8 cellular contexts compared by ENCODE assay signal in the genomic region with DNA sequence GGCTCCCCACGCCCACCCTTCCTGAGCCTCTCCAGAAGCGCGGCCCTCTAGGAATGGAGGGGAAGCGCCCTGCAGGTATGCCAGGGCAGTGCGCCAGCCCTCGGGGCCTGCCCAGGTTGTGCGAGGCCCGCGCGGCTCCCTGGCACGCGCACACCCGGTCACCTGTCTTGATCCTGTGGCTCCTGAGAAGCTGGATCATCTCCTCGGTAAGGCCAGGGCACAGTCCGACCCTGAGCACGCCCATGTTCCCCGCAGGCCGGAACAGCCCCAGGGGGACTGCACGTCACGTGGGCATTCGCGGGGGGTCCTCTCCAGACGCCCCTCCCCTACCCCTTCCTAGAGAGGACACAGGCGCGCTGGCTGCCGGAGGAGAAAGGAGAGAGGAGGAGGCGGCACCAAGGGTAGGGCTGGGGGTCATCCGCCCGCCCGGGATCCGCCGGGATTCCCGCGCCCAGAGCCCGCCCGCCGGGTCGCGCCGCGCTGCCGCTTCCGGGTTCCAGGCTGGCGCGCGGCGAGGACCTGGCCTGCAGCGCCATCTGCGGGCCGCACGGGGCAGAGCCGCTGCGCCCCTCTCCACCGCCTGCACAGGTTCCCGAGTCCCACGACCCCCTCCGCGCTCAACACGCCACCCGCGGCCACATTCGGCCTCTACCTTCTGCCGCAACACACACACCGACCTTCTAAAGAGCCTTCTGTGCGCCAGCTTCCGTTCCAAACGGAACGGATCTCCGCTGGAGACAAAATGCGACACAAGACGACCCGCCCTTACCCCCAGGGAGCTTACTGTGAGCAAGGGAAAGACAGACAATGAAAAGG. TPM values are rescaled to one million over a fixed set of nuclear protein-coding genes. Genes with fewer than 3 reads are reported as not detected.
DNase-seq lines count a peak whose midpoint lies in the region; ATAC-seq and TF ChIP-seq lines count a peak whose summit lies in the region.

Gene RAD51D, minus strand, starts transcription at position 491 of the 816 bp plus-strand sequence. Its CDS starts 247 bp downstream, at position 244.

- H3K4me3 Mint-ChIP-seq in T-cell, result peak within 1 kb of the TSS; percentile 87 to 93 (median 88)

- intact Hi-C loops in heart right ventricle (cut with DNase I), result loop anchor here (1.0 to 10.0 kb wide), 15 partner anchors 30 to 702 kb away; no protein-coding TSS in a partner anchor
- intact Hi-C loops in posterior cingulate gyrus (cut with DNase I), result loop anchor here (1.0 to 5.0 kb wide), 3 partner anchors 121 to 699 kb away; no protein-coding TSS in a partner anchor

- H3K9me3 ChIP-seq in adipocyte (ENCODE audit: control insufficient read depth, low read length) (no peaks in the 10 kb centered on the region), heart right ventricle (no peaks in the 10 kb centered on the region), upper lobe of left lung (no peaks in the 10 kb centered on the region)

- H3K36me3 Mint-ChIP-seq in T-cell, result peaks cover 12% of the 10 kb centered on the region

- peak; percentile 92 for DNase-seq in GM10266 (ENCODE audit: extremely low spot score)
- peak; percentile 79 to 95 (median 89) for DNase-seq in NCI-H1417 (lab: John Stamatoyannopoulos, UW)
- DNase-seq in T-cell, result peak; percentile 50 to 82 (median 72)
- DNase-seq in adipocyte (ENCODE audit: low read depth), result peak; percentile 89
- peak; percentile 59 to 79 for DNase-seq in heart right ventricle
- peak; percentile 42 to 96 (median 68) for DNase-seq in posterior cingulate gyrus
- peak; percentile 80 to 96 for DNase-seq in upper lobe of left lung

- TF ChIP-seq CTCF in GM10266 (IDR thresholded peaks at IDR 0.05; ENCODE audit: control insufficient read depth, insufficient read depth, low read depth, missing control alignments) (peak; percentile 97), heart right ventricle (IDR thresholded peaks at IDR 0.05) (peak; percentile 86 to 98 (median 93)), upper lobe of left lung (IDR thresholded peaks at IDR 0.05) (peak; percentile 94 to 100 (median 99))

- H3K4me1 Mint-ChIP-seq in T-cell, result peaks cover 37 to 40% (median 38%) of the 10 kb centered on the region in 3 donors

- ATAC-seq in HG02642 (IDR thresholded peaks at IDR 0.05; ENCODE audit: poor library complexity, unreplicated experiment) (peak; percentile 84), T-cell (replicated peaks in 1 of 4) (peak; percentile 91 to 96 (median 93)), heart right ventricle (peak; percentile 89 to 97 (median 94)), upper lobe of left lung (ENCODE audit: low FRiP score in 2 of 2) (peak; percentile 93 to 99)

- 1% methylated on average over 69 to 71 of the region's 72 CpGs for WGBS in heart right ventricle, 2 donors
- WGBS in upper lobe of left lung, 2 donors, result 1 to 2% methylated on average over 42 to 72 of the region's 72 CpGs

- TF ChIP-seq EP300 in upper lobe of left lung (IDR thresholded peaks at IDR 0.05), result no peak

- H3K9ac ChIP-seq in adipocyte (ENCODE audit: low read length), result peak within 1 kb of the TSS; percentile 94

- POLR2A ChIA-PET in T-cell (lab: Charles Lee), result interaction anchor here in 1 of 2 donors (0.5 to 1.4 kb wide), 3 partner anchors 56 to 250 kb away, joined by 3 read pairs; partner anchors contain the start of gene RFFL

- H3K4me3 ChIP-seq in adipocyte (ENCODE audit: low read length), result peak within 1 kb of the TSS; percentile 94
- H3K4me3 ChIP-seq in heart right ventricle, result peak within 1 kb of the TSS; percentile 73 to 97 (median 89)
- peak within 1 kb of the TSS; percentile 60 to 88 (median 74) for H3K4me3 ChIP-seq in upper lobe of left lung

- H3K27ac ChIP-seq in heart right ventricle (peak within 1 kb of the TSS in 9 of 10 donors; percentile 63 to 90 (median 74)), upper lobe of left lung (peak within 1 kb of the TSS; percentile 71 to 90 (median 82))

- H3K27ac Mint-ChIP-seq in T-cell, result peak within 1 kb of the TSS; percentile 81 to 94

- no peaks in the 10 kb centered on the region for H3K27me3 ChIP-seq in adipocyte (replicated peaks; ENCODE audit: control insufficient read depth, insufficient read depth, low read length)
- no peaks in the 10 kb centered on the region for H3K27me3 ChIP-seq in heart right ventricle
- no peaks in the 10 kb centered on the region for H3K27me3 ChIP-seq in upper lobe of left lung

- peak in 2 of 4 donors; percentile 34 to 57 for TF ChIP-seq POLR2A in upper lobe of left lung (IDR thresholded peaks at IDR 0.05)

- H3K36me3 ChIP-seq in adipocyte (ENCODE audit: control insufficient read depth, insufficient read depth, low read length, severe bottlenecking), result no peaks in the 10 kb centered on the region
- no peaks in the 10 kb centered on the region for H3K36me3 ChIP-seq in heart right ventricle
- H3K36me3 ChIP-seq in upper lobe of left lung, result no peaks in the 10 kb centered on the region

- no peaks in the 10 kb centered on the region for H3K27me3 Mint-ChIP-seq in T-cell

- peaks cover 14% of the 10 kb centered on the region for H3K4me1 ChIP-seq in adipocyte (ENCODE audit: control insufficient read depth, insufficient read depth, low read length)
- H3K4me1 ChIP-seq in heart right ventricle, result peaks cover 3 to 22% (median 13%) of the 10 kb centered on the region in 9 donors
- peaks cover 14 to 29% (median 16%) of the 10 kb centered on the region in 4 donors for H3K4me1 ChIP-seq in upper lobe of left lung

- no peaks in the 10 kb centered on the region for H3K9me3 Mint-ChIP-seq in T-cell

- CTCF ChIA-PET in T-cell (lab: Charles Lee), result interaction anchor here (0.6 to 3.1 kb wide), 24 partner anchors 11 to 700 kb away, joined by 3 to 18 read pairs (median 4); partner anchors contain the start of genes CCT6B (in 1 of the 2), LIG3 (in 1 of the 2), RFFL (in 1 of the 2) and SLFN11 (in 1 of the 2)

RNA-seq across cellular contexts. Expression of gene RAD51D, which starts in this region (rescaled TPM):
- total RNA-seq in T-cell (10 to 100 TPM; 14.6 to 29.9 (median 19.0) TPM), heart right ventricle (1 to 10 TPM; 3.2 to 9.6 (median 5.6) TPM), upper lobe of left lung (10 to 100 TPM in 2 of 6 donors, 1 to 10 TPM in 4; 3.5 to 14.7 (median 7.5) TPM)
- 1 to 10 TPM; 3.0 to 4.3 TPM for polyA plus RNA-seq in heart right ventricle

Comparison
In these comparisons a context has a peak if more than half of its experiments do, and no peak if none do; other contexts are left out.
1. Peak in every context shown above with its lines: DNase-seq, ATAC-seq, H3K4me3 ChIP-seq and H3K27ac ChIP-seq.